ENCODE assay signal across 8 cellular contexts in genomic region chr2:47767880-47768609, GRCh38. TPM values are rescaled to one million over a fixed set of nuclear protein-coding genes. Genes with fewer than 3 reads are reported as not detected.
DNase-seq lines count a peak whose midpoint lies in the region; ATAC-seq and TF ChIP-seq lines count a peak whose summit lies in the region.

No MANE protein-coding gene starts in this region.

- H3K4me1 ChIP-seq in SJSA1 (replicated peaks) (no peaks in the 10 kb centered on the region), psoas muscle (no peaks in the 10 kb centered on the region), aorta (ENCODE audit: control insufficient read depth in 1 of 2, insufficient read depth in 2 of 2, low read length in 2 of 2) (no peaks in the 10 kb centered on the region)

- H3K36me3 ChIP-seq in SJSA1 (no peaks in the 10 kb centered on the region), psoas muscle (ENCODE audit: insufficient read depth in 1 of 2, low read depth in 1 of 2) (no peaks in the 10 kb centered on the region), aorta (ENCODE audit: control insufficient read depth in 1 of 2, insufficient read depth in 2 of 2, low read length in 1 of 2) (no peaks in the 10 kb centered on the region)

- H3K9me3 ChIP-seq in SJSA1 (replicated peaks), result peaks cover 12% of the 10 kb centered on the region
- no peaks in the 10 kb centered on the region for H3K9me3 ChIP-seq in psoas muscle
- H3K9me3 ChIP-seq in aorta (ENCODE audit: control insufficient read depth, low read length), result peaks cover 2% of the 10 kb centered on the region

- H3K27me3 ChIP-seq in SJSA1 (replicated peaks), result no peaks in the 10 kb centered on the region
- no peaks in the 10 kb centered on the region for H3K27me3 ChIP-seq in psoas muscle (ENCODE audit: insufficient read depth in 3 of 3, low read length in 2 of 3)
- no peaks in the 10 kb centered on the region for H3K27me3 ChIP-seq in aorta (ENCODE audit: control insufficient read depth in 1 of 2, insufficient read depth in 2 of 2, low read length in 1 of 2)

- peak; percentile 99 for TF ChIP-seq CTCF in psoas muscle (IDR thresholded peaks at IDR 0.05)

- peak; percentile 88 for ATAC-seq in Right ventricle myocardium superior (ENCODE audit: poor library complexity)
- peak; percentile 86 to 96 (median 88) for ATAC-seq in psoas muscle
- peak; percentile 91 for ATAC-seq in aorta (ENCODE audit: low FRiP score)

- H3K27ac ChIP-seq in SJSA1, result no peak overlapping the region
- no peak overlapping the region for H3K27ac ChIP-seq in psoas muscle
- H3K27ac ChIP-seq in aorta (ENCODE audit: low read depth in 1 of 2, low read length in 2 of 2), result no peak overlapping the region

- intact Hi-C loops in Right ventricle myocardium superior (cut with DNase I), result loop anchor here (2.0 to 10.0 kb wide), 2 partner anchors 331 to 433 kb away; no protein-coding TSS in a partner anchor
- intact Hi-C loops in psoas muscle (cut with DNase I), result loop anchor here (1.0 to 5.0 kb wide), 3 partner anchors 330 to 436 kb away; no protein-coding TSS in a partner anchor
- intact Hi-C loops in aorta (cut with DNase I), result loop anchor here (2.0 to 5.0 kb wide), 5 partner anchors 331 to 436 kb away; no protein-coding TSS in a partner anchor

- H3K4me3 ChIP-seq in SJSA1 (no peak overlapping the region), psoas muscle (peak overlapping the region; percentile 24), aorta (ENCODE audit: low read length in 2 of 2) (no peak overlapping the region)

- peak; percentile 20 for DNase-seq in NK-92 treated with Interleukin-12 subunit alpha and Interleukin-12 subunit beta, amount 100 ng/mL, for 24 hours (lab: John Stamatoyannopoulos, UW)
- DNase-seq in NK-92 (lab: John Stamatoyannopoulos, UW; ENCODE audit: unreplicated experiment) (no peak), HK-2 (ENCODE audit: unreplicated experiment) (peak; percentile 72), SJSA1 (ENCODE audit: low read depth in 1 of 2, low spot score in 2 of 2) (peak; percentile 48 to 55), Right ventricle myocardium superior (peak; percentile 82), psoas muscle (peak; percentile 57 to 83), aorta (peak; percentile 75 to 92)
- DNase-seq in activated naive CD4-positive, alpha-beta T cell treated with Interleukin-2 at 50 U/mL for 16 hours, result peak; percentile 77

- WGBS in psoas muscle, 3 donors, result 30 to 35% (median 30%) methylated on average over 28 of the region's 28 CpGs
- 29 to 33% methylated on average over 28 of the region's 28 CpGs for WGBS in aorta, 2 donors

RNA-seq across cellular contexts. Expression of gene MSH6, which starts 14.9 kb away (rescaled TPM):
- total RNA-seq in SJSA1 (2014; rRNA removed; shearing (Covaris generic)), result 70.4 and 99.1 TPM in 2 replicates
- total RNA-seq in Right ventricle myocardium superior (25.0 TPM), psoas muscle (10 to 100 TPM; 12.0 to 21.1 (median 17.3) TPM), aorta (10 to 100 TPM; 29.4 to 38.3 TPM)
- polyA plus RNA-seq in psoas muscle (10 to 100 TPM in 1 of 3 donors, 1 to 10 TPM in 2; 7.7 to 11.0 (median 9.8) TPM), aorta (10 to 100 TPM; 10.0 to 10.5 TPM)
